19 cellular contexts compared by ENCODE assay signal in the genomic region with DNA sequence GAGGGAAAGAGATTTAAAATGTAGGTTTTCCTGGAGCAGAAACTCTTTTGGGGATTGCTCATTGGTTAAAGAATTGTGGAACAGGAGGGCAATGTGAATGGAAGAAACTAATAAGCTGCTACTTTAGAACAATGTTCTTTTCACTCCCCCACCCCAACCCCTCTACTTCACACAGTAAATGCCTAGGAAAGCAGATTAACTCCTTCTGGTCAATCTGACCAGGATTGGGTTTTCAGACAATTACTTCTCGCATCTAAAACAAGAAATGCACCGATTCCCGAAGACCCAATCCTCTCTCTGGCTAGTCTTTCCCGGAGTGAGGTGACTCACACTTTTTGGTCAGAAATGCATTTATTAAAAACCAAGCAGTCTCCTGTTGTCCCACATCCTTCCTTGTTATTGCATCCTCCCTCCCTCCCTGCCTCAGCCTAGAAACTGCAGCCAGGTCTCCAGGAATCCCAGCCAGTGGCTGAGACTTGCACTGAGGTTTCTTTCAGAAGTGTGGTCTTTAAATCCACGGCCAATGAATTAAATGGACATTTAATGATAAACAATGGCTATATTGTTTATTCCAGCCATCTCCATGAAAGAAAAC. TPM values are rescaled to one million over a fixed set of nuclear protein-coding genes. Genes with fewer than 3 reads are reported as not detected.
DNase-seq lines count a peak whose midpoint lies in the region; ATAC-seq and TF ChIP-seq lines count a peak whose summit lies in the region.
"Had no signal": no experiment of that assay in that cellular context is flagged by ENCODE, and none has a peak within 500 bp of the region (broad histone marks: within the 10 kb centered on the region; RNA-seq: fewer than 3 reads in every experiment).

No MANE protein-coding gene starts in this region.

- no peak for ATAC-seq in GM21515 (IDR thresholded peaks at IDR 0.05; ENCODE audit: unreplicated experiment)
- ATAC-seq: activated CD4-positive, CD25-positive, alpha-beta regulatory T cell treated with anti-CD3 and anti-CD28 coated beads, Interleukin-2, amount 50 U/mL, for 24 hours had no signal

- no peak for TF ChIP-seq CTCF in astrocyte of the spinal cord (IDR thresholded peaks at IDR 0.05; ENCODE audit: low read depth, low read length)

- H3K4me3 ChIP-seq in astrocyte of the spinal cord (ENCODE audit: low read depth, low read length): no peak overlapping the region
- H3K4me3 ChIP-seq: adrenal gland, BLaER1 had no signal

- in situ Hi-C loops in astrocyte of the spinal cord (cut with HindIII; ENCODE audit: low sequenced_read_pairs): no loop called here

- DNase-seq in M059J (ENCODE audit: low read depth): peak; percentile 21
- peak; percentile 79 for DNase-seq in astrocyte of the spinal cord (ENCODE audit: low read depth, low spot score)
- peak; percentile 2 for DNase-seq in iris pigment epithelial cell (ENCODE audit: low read depth)
- no peak for DNase-seq in OCI-M2 (lab: John Stamatoyannopoulos, UW; ENCODE audit: unreplicated experiment)
- DNase-seq in cortex of kidney (lab: John Stamatoyannopoulos, UW): no peak
- DNase-seq in pons (ENCODE audit: low spot score): no peak
- DNase-seq: activated CD8-positive, alpha-beta memory T cell treated with anti-CD3 and anti-CD28 coated beads for 24 hours; adrenal gland; GF-D8; left ventricle myocardium superior; NCI-H1105 treated with DMSO at 0.1 percent for 48 hours; NCI-H2171; NCI-H526 treated with DMSO at 0.1 percent for 48 hours; occipital lobe; SHP77 treated with DMSO at 0.1 percent for 48 hours had no signal

RNA-seq across cellular contexts. Expression of gene MFAP3L, which starts 21.4 kb away (rescaled TPM):
- total RNA-seq in M059J (2014; rRNA removed; shearing (Covaris generic)): 0.10 and 0.12 TPM in 2 replicates
- total RNA-seq: OCI-LY7 had no signal

Comparison
In these comparisons a context has a peak if more than half of its experiments do, and no peak if none do; other contexts are left out.
1. DNase-seq: peak in M059J (single experiment), astrocyte of the spinal cord (single experiment) and iris pigment epithelial cell (single experiment); none in OCI-M2 (single experiment), cortex of kidney (single experiment) and pons (single experiment).